Comparison of ENCODE assay signal across 9 cellular contexts in the genomic region with DNA sequence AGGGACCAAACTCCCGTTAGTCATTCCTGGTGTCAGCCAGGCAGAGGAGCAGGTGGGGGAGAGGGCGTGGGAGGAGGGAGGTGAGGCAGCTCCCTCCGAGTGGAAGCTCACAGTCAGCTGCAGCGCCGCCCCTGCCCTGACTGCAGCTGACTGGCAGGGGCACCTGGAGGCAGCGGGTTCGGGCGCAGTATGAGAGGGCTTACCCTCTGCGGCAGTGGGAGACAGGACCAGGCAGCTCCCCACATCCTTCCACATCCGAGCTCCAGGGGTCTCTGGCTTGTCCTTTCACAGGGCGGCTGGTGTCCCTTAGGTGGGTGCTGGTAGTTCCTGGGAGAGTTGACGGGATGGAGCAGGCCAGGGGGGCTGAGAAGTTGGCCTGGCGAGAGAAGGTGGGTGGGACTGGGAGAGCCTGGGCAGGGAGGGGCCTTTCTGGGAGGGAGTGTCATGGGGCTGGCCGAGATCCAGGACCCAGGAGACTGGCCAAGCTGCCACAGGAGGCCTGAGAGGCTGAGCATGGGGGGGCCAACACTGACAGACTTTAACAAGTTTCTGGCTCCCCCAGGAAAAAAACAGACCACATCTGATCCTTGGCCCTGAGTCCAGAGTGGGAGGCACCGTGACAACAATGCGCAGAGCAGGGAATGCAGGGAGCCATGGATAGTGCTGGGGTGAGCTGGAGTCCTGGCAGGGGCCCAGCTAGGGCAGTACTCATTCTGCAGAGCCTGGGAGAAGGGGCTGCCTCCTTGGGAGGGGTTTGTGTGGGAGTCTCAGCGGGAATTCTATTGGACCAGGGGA. TPM values are rescaled to one million over a fixed set of nuclear protein-coding genes. Genes with fewer than 3 reads are reported as not detected.
A peak's percentile ranks its signal among the peaks of the same experiment; 100 is the strongest.
DNase-seq lines count a peak whose midpoint lies in the region; ATAC-seq lines count a peak whose summit lies in the region.
"Had no signal": no experiment of that assay in that cellular context is flagged by ENCODE, and none has a peak within 500 bp of the region (broad histone marks: within the 10 kb centered on the region; RNA-seq: fewer than 3 reads in every experiment).

No MANE protein-coding gene starts in this region.

- H3K9me3 Mint-ChIP-seq in activated naive CD4-positive, alpha-beta T cell treated with anti-CD3 and anti-CD28 coated beads for 36 hours = no peaks in the 10 kb centered on the region

- no peak overlapping the region for H3K14ac ChIP-seq in trophoblast cell (ENCODE audit: low read length)

- H3K9me3 ChIP-seq in thymus (ENCODE audit: control insufficient read depth) (no peaks in the 10 kb centered on the region), trophoblast cell (ENCODE audit: insufficient read depth, low read depth, low read length) (no peaks in the 10 kb centered on the region)
- H3K9me3 ChIP-seq: SJSA1 had no signal

- H3K18ac ChIP-seq in trophoblast cell (ENCODE audit: low read length) = no peak overlapping the region

- peak; percentile 68 for DNase-seq in activated naive CD4-positive, alpha-beta T cell treated with anti-CD3 and anti-CD28 coated beads for 36 hours
- no peak for DNase-seq in activated naive CD4-positive, alpha-beta T cell treated with anti-CD3 and anti-CD28 coated beads, Interleukin-2, amount 50 U/mL, for 16 hours
- DNase-seq in astrocyte of the hippocampus (ENCODE audit: low read depth, low spot score) (peak; percentile 82), left kidney (ENCODE audit: low read depth, low spot score) (peak; percentile 72), trophoblast cell (no peak)

- no peaks in the 10 kb centered on the region for H3K79me2 ChIP-seq in trophoblast cell (ENCODE audit: control insufficient read depth, insufficient read depth, low read length, poor library complexity)

- WGBS in thymus = 36% methylated on average over 17 of the region's 17 CpGs
- WGBS in trophoblast cell (ENCODE audit: extremely low coverage, insufficient coverage, insufficient read length) = no CpG with 5 or more reads among the region's 17 CpGs

- CTCF ChIA-PET in activated naive CD4-positive, alpha-beta T cell treated with anti-CD3 and anti-CD28 coated beads for 36 hours (lab: Charles Lee) = no interaction called here

- peaks cover 80% of the 10 kb centered on the region for H3K4me1 Mint-ChIP-seq in activated naive CD4-positive, alpha-beta T cell treated with anti-CD3 and anti-CD28 coated beads for 36 hours (ENCODE audit: low read depth)

- H4K91ac ChIP-seq in trophoblast cell (ENCODE audit: low read depth, low read length) = no peak overlapping the region

- H3K4me1 ChIP-seq in thymus (ENCODE audit: control insufficient read depth, insufficient read depth, low read length) (peaks cover 70% of the 10 kb centered on the region), trophoblast cell (ENCODE audit: control insufficient read depth in 1 of 2, insufficient read depth in 2 of 2, low read length in 2 of 2) (no peaks in the 10 kb centered on the region)

- no peak overlapping the region for H2AK5ac ChIP-seq in trophoblast cell (ENCODE audit: low read length)

- H2BK12ac ChIP-seq in trophoblast cell (ENCODE audit: low read length) = no peak overlapping the region

- H3K4me3 Mint-ChIP-seq in activated naive CD4-positive, alpha-beta T cell treated with anti-CD3 and anti-CD28 coated beads for 36 hours = peak overlapping the region; percentile 33

- H3K27ac ChIP-seq in thymus (ENCODE audit: low read depth) (peak overlapping the region; percentile 81), trophoblast cell (ENCODE audit: low read depth, low read length) (no peak overlapping the region)
- H3K27ac ChIP-seq: SJSA1 had no signal

- H3K27me3 ChIP-seq in thymus (ENCODE audit: control insufficient read depth, insufficient read depth) = no peaks in the 10 kb centered on the region
- H3K27me3 ChIP-seq in trophoblast cell (ENCODE audit: insufficient read depth, low read length) = no peaks in the 10 kb centered on the region
- H3K27me3 ChIP-seq: SJSA1 had no signal

- H4K8ac ChIP-seq in trophoblast cell (ENCODE audit: low read depth, low read length) = no peak overlapping the region

- no peak overlapping the region for H2BK120ac ChIP-seq in trophoblast cell (ENCODE audit: insufficient read depth, low read length, poor library complexity)

- H2BK5ac ChIP-seq in trophoblast cell (ENCODE audit: low read depth, low read length, poor library complexity) = no peak overlapping the region

- no peak overlapping the region for H3K23ac ChIP-seq in trophoblast cell (ENCODE audit: low read length)

- H3K36me3 ChIP-seq in thymus (ENCODE audit: control insufficient read depth, insufficient read depth) (peaks cover 44% of the 10 kb centered on the region), trophoblast cell (ENCODE audit: control insufficient read depth in 1 of 2, insufficient read depth in 2 of 2, low read length in 2 of 2) (no peaks in the 10 kb centered on the region)
- H3K36me3 ChIP-seq: SJSA1 had no signal

- H2AFZ ChIP-seq in trophoblast cell (ENCODE audit: insufficient read depth, low read length, poor library complexity) = no peak overlapping the region

- no peak overlapping the region for H3K4ac ChIP-seq in trophoblast cell (ENCODE audit: low read depth, low read length)

- H3K9ac ChIP-seq in trophoblast cell (ENCODE audit: low read length) = no peak overlapping the region

- no peak overlapping the region for H3K4me2 ChIP-seq in trophoblast cell (ENCODE audit: low read length)

- intact Hi-C loops in activated naive CD4-positive, alpha-beta T cell treated with anti-CD3 and anti-CD28 coated beads for 36 hours (cut with micrococcal nuclease) = loop anchor here (5.0 kb wide), 1 partner anchor 725 kb away; no protein-coding TSS in a partner anchor

- H3K27me3 Mint-ChIP-seq in activated naive CD4-positive, alpha-beta T cell treated with anti-CD3 and anti-CD28 coated beads for 36 hours (ENCODE audit: low read depth) = no peaks in the 10 kb centered on the region

- ATAC-seq in HG03045 (IDR thresholded peaks at IDR 0.05; ENCODE audit: unreplicated experiment) (no peak), HG03460 (IDR thresholded peaks at IDR 0.05; ENCODE audit: unreplicated experiment) (no peak)

- H3K79me1 ChIP-seq in trophoblast cell (ENCODE audit: low read length) = no peaks in the 10 kb centered on the region

- H3K4me3 ChIP-seq in thymus (ENCODE audit: low read length) (peak overlapping the region; percentile 87), trophoblast cell (ENCODE audit: low read depth, low read length) (no peak overlapping the region)
- H3K4me3 ChIP-seq: SJSA1 had no signal

- peaks cover 30% of the 10 kb centered on the region for H3K36me3 Mint-ChIP-seq in activated naive CD4-positive, alpha-beta T cell treated with anti-CD3 and anti-CD28 coated beads for 36 hours (ENCODE audit: low read depth)

- peak overlapping the region; percentile 87 for H3K27ac Mint-ChIP-seq in activated naive CD4-positive, alpha-beta T cell treated with anti-CD3 and anti-CD28 coated beads for 36 hours

- no peak overlapping the region for H4K12ac ChIP-seq in trophoblast cell (ENCODE audit: low read depth, low read length)

RNA-seq across cellular contexts. Expression of a gene that starts 4.9 kb away (rescaled TPM):
- total RNA-seq in activated naive CD4-positive, alpha-beta T cell treated with anti-CD3 and anti-CD28 coated beads for 36 hours = 10 to 100 TPM; 37.6 to 38.0 TPM
- 21.8 TPM for polyA plus RNA-seq in thymus
- polyA plus RNA-seq in trophoblast cell (2013) = 2.0 and 2.6 TPM in 2 replicates

Comparison
In these comparisons a context has a peak if more than half of its experiments do, and no peak if none do; other contexts are left out.
1. DNase-seq: peak in activated naive CD4-positive, alpha-beta T cell treated with anti-CD3 and anti-CD28 coated beads for 36 hours (single experiment), astrocyte of the hippocampus (single experiment) and left kidney (single experiment); none in activated naive CD4-positive, alpha-beta T cell treated with anti-CD3 and anti-CD28 coated beads, Interleukin-2, amount 50 U/mL, for 16 hours (single experiment) and trophoblast cell (0 of 2).